ENCODE assay signal across 1 cellular context in the genomic region with DNA sequence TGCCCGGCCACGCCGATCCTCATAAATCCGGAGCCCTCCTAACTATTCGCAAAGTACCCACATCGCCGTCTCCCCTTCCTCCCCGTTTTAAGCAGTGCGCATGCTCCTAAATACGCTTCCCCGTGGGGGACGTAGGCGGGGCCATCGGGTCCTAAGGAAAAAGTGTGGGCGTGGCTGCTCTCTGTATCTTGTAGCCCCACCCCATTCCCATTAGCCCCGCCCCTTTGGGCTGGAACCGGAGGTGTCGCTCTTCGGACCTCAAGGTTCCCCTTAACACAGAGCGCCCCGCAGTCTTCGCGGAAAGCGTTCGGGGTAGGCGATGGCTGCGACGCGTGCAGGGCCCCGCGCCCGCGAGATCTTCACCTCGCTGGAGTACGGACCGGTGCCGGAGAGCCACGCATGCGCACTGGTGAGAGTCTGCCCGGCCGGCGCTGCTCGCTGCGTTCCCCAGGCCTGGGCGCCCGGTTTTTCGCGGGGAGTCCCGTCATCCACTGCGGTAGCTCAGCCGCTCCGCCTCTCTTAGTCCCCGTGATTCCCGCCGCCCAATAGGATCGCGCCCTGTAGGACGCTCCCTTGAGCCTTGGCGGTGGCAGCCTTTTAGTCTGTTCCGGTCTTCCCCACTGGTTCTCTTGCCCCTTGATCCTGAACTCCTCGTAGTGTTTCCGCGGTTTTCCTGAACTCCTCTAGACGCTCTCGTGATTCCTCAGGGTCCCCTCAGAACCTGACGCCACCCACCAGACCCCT.
TF ChIP-seq lines count a peak whose summit lies in the region.

A gene (plus strand): TSS at position 213 of the 744 bp plus-strand sequence. CDS start 107 bp downstream, at position 320.

TF ChIP-seq in GM12878, 131 proteins besides CTCF, POLR2A, EP300 and RAD21 (continued from another document):
- TF ChIP-seq, protein P1, sequence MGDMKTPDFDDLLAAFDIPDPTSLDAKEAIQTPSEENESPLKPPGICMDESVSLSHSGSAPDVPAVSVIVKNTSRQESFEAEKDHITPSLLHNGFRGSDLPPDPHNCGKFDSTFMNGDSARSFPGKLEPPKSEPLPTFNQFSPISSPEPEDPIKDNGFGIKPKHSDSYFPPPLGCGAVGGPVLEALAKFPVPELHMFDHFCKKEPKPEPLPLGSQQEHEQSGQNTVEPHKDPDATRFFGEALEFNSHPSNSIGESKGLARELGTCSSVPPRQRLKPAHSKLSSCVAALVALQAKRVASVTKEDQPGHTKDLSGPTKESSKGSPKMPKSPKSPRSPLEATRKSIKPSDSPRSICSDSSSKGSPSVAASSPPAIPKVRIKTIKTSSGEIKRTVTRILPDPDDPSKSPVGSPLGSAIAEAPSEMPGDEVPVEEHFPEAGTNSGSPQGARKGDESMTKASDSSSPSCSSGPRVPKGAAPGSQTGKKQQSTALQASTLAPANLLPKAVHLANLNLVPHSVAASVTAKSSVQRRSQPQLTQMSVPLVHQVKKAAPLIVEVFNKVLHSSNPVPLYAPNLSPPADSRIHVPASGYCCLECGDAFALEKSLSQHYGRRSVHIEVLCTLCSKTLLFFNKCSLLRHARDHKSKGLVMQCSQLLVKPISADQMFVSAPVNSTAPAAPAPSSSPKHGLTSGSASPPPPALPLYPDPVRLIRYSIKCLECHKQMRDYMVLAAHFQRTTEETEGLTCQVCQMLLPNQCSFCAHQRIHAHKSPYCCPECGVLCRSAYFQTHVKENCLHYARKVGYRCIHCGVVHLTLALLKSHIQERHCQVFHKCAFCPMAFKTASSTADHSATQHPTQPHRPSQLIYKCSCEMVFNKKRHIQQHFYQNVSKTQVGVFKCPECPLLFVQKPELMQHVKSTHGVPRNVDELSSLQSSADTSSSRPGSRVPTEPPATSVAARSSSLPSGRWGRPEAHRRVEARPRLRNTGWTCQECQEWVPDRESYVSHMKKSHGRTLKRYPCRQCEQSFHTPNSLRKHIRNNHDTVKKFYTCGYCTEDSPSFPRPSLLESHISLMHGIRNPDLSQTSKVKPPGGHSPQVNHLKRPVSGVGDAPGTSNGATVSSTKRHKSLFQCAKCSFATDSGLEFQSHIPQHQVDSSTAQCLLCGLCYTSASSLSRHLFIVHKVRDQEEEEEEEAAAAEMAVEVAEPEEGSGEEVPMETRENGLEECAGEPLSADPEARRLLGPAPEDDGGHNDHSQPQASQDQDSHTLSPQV (IDR thresholded peaks at IDR 0.05) = no peak
- TF ChIP-seq, protein P2, sequence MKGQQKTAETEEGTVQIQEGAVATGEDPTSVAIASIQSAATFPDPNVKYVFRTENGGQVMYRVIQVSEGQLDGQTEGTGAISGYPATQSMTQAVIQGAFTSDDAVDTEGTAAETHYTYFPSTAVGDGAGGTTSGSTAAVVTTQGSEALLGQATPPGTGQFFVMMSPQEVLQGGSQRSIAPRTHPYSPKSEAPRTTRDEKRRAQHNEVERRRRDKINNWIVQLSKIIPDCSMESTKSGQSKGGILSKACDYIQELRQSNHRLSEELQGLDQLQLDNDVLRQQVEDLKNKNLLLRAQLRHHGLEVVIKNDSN (IDR thresholded peaks at IDR 0.05; ENCODE audit: borderline replicate concordance, extremely low read length, insufficient read depth, low read depth, low read length) = peak; percentile 90
- TF ChIP-seq, protein P3, sequence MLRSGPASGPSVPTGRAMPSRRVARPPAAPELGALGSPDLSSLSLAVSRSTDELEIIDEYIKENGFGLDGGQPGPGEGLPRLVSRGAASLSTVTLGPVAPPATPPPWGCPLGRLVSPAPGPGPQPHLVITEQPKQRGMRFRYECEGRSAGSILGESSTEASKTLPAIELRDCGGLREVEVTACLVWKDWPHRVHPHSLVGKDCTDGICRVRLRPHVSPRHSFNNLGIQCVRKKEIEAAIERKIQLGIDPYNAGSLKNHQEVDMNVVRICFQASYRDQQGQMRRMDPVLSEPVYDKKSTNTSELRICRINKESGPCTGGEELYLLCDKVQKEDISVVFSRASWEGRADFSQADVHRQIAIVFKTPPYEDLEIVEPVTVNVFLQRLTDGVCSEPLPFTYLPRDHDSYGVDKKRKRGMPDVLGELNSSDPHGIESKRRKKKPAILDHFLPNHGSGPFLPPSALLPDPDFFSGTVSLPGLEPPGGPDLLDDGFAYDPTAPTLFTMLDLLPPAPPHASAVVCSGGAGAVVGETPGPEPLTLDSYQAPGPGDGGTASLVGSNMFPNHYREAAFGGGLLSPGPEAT (IDR thresholded peaks at IDR 0.05; ENCODE audit: low read depth) = peak; percentile 82
- TF ChIP-seq KLF5 (IDR thresholded peaks at IDR 0.05; ENCODE audit: partially characterized antibody) (peak; percentile 51), EED (IDR thresholded peaks at IDR 0.05; ENCODE audit: low read depth) (no peak), SIX5 (IDR thresholded peaks at IDR 0.05; ENCODE audit: low read depth, low read length, severe bottlenecking) (peak; percentile 9), CHD2 (IDR thresholded peaks at IDR 0.05; ENCODE audit: borderline replicate concordance, low read depth, low read length) (peak; percentile 93), CREM (IDR thresholded peaks at IDR 0.05; ENCODE audit: low read depth) (no peak; the same call in 1 of the 2 replicates), ESRRA (IDR thresholded peaks at IDR 0.05; ENCODE audit: low read length) (no peak), NFYA (IDR thresholded peaks at IDR 0.05; ENCODE audit: borderline replicate concordance, low read depth, low read length) (no peak), FOXK2 (IDR thresholded peaks at IDR 0.05) (no peak), RUNX3 (IDR thresholded peaks at IDR 0.05; ENCODE audit: low read length) (peak; percentile 62; the same call in 1 of the 2 replicates), BRCA1 (IDR thresholded peaks at IDR 0.05; ENCODE audit: low read depth, low read length) (peak; percentile 57; the same call in 1 of the 2 replicates), STAT1 (conservative IDR thresholded peaks at IDR 0.05) (no peak), TAF1 (IDR thresholded peaks at IDR 0.05; ENCODE audit: borderline replicate concordance, low read depth, low read length) (peak; percentile 91), PML (IDR thresholded peaks at IDR 0.05; ENCODE audit: low read length) (peak; percentile 97)
- TF ChIP-seq, protein P4, sequence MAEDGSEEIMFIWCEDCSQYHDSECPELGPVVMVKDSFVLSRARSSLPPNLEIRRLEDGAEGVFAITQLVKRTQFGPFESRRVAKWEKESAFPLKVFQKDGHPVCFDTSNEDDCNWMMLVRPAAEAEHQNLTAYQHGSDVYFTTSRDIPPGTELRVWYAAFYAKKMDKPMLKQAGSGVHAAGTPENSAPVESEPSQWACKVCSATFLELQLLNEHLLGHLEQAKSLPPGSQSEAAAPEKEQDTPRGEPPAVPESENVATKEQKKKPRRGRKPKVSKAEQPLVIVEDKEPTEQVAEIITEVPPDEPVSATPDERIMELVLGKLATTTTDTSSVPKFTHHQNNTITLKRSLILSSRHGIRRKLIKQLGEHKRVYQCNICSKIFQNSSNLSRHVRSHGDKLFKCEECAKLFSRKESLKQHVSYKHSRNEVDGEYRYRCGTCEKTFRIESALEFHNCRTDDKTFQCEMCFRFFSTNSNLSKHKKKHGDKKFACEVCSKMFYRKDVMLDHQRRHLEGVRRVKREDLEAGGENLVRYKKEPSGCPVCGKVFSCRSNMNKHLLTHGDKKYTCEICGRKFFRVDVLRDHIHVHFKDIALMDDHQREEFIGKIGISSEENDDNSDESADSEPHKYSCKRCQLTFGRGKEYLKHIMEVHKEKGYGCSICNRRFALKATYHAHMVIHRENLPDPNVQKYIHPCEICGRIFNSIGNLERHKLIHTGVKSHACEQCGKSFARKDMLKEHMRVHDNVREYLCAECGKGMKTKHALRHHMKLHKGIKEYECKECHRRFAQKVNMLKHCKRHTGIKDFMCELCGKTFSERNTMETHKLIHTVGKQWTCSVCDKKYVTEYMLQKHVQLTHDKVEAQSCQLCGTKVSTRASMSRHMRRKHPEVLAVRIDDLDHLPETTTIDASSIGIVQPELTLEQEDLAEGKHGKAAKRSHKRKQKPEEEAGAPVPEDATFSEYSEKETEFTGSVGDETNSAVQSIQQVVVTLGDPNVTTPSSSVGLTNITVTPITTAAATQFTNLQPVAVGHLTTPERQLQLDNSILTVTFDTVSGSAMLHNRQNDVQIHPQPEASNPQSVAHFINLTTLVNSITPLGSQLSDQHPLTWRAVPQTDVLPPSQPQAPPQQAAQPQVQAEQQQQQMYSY (CRISPR knock-in tag; IDR thresholded peaks at IDR 0.05) = no peak
- TF ChIP-seq, protein P5, sequence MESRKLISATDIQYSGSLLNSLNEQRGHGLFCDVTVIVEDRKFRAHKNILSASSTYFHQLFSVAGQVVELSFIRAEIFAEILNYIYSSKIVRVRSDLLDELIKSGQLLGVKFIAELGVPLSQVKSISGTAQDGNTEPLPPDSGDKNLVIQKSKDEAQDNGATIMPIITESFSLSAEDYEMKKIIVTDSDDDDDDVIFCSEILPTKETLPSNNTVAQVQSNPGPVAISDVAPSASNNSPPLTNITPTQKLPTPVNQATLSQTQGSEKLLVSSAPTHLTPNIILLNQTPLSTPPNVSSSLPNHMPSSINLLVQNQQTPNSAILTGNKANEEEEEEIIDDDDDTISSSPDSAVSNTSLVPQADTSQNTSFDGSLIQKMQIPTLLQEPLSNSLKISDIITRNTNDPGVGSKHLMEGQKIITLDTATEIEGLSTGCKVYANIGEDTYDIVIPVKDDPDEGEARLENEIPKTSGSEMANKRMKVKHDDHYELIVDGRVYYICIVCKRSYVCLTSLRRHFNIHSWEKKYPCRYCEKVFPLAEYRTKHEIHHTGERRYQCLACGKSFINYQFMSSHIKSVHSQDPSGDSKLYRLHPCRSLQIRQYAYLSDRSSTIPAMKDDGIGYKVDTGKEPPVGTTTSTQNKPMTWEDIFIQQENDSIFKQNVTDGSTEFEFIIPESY (IDR thresholded peaks at IDR 0.05) = no peak
- TF ChIP-seq, protein P6, sequence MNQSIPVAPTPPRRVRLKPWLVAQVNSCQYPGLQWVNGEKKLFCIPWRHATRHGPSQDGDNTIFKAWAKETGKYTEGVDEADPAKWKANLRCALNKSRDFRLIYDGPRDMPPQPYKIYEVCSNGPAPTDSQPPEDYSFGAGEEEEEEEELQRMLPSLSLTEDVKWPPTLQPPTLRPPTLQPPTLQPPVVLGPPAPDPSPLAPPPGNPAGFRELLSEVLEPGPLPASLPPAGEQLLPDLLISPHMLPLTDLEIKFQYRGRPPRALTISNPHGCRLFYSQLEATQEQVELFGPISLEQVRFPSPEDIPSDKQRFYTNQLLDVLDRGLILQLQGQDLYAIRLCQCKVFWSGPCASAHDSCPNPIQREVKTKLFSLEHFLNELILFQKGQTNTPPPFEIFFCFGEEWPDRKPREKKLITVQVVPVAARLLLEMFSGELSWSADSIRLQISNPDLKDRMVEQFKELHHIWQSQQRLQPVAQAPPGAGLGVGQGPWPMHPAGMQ (IDR thresholded peaks at IDR 0.05; ENCODE audit: borderline replicate concordance) = no peak
- TF ChIP-seq, protein P7, sequence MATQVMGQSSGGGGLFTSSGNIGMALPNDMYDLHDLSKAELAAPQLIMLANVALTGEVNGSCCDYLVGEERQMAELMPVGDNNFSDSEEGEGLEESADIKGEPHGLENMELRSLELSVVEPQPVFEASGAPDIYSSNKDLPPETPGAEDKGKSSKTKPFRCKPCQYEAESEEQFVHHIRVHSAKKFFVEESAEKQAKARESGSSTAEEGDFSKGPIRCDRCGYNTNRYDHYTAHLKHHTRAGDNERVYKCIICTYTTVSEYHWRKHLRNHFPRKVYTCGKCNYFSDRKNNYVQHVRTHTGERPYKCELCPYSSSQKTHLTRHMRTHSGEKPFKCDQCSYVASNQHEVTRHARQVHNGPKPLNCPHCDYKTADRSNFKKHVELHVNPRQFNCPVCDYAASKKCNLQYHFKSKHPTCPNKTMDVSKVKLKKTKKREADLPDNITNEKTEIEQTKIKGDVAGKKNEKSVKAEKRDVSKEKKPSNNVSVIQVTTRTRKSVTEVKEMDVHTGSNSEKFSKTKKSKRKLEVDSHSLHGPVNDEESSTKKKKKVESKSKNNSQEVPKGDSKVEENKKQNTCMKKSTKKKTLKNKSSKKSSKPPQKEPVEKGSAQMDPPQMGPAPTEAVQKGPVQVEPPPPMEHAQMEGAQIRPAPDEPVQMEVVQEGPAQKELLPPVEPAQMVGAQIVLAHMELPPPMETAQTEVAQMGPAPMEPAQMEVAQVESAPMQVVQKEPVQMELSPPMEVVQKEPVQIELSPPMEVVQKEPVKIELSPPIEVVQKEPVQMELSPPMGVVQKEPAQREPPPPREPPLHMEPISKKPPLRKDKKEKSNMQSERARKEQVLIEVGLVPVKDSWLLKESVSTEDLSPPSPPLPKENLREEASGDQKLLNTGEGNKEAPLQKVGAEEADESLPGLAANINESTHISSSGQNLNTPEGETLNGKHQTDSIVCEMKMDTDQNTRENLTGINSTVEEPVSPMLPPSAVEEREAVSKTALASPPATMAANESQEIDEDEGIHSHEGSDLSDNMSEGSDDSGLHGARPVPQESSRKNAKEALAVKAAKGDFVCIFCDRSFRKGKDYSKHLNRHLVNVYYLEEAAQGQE (IDR thresholded peaks at IDR 0.05; ENCODE audit: low read depth, low read length) = no peak
